ENCODE assay signal across 1 cellular context in the genomic region with DNA sequence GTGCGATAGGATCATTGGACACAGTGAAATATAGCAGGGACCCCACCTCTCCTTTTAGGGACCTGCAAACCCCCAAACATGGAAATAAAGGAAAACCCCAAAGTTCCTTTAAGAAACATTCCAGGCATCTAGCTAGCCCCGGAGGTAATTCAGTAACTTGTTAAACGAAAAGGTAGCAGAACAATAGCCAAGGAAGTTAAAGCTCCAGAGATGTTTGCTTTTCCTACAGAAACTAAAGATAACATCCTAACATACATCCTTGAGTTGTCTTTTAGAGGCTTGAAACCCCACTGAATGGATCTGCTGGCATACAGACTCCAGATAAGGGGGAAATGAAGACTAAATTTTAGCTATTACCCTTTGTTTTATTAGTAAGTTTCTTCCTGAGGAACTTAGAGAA.
A peak's percentile ranks its signal among the peaks of the same experiment; 100 is the strongest.
TF ChIP-seq lines count a peak whose summit lies in the region.

No MANE protein-coding gene starts in this region.

TF ChIP-seq in GM23338, 12 proteins besides CTCF, POLR2A, EP300 and RAD21 (continued from another document):
- TF ChIP-seq, protein P1, sequence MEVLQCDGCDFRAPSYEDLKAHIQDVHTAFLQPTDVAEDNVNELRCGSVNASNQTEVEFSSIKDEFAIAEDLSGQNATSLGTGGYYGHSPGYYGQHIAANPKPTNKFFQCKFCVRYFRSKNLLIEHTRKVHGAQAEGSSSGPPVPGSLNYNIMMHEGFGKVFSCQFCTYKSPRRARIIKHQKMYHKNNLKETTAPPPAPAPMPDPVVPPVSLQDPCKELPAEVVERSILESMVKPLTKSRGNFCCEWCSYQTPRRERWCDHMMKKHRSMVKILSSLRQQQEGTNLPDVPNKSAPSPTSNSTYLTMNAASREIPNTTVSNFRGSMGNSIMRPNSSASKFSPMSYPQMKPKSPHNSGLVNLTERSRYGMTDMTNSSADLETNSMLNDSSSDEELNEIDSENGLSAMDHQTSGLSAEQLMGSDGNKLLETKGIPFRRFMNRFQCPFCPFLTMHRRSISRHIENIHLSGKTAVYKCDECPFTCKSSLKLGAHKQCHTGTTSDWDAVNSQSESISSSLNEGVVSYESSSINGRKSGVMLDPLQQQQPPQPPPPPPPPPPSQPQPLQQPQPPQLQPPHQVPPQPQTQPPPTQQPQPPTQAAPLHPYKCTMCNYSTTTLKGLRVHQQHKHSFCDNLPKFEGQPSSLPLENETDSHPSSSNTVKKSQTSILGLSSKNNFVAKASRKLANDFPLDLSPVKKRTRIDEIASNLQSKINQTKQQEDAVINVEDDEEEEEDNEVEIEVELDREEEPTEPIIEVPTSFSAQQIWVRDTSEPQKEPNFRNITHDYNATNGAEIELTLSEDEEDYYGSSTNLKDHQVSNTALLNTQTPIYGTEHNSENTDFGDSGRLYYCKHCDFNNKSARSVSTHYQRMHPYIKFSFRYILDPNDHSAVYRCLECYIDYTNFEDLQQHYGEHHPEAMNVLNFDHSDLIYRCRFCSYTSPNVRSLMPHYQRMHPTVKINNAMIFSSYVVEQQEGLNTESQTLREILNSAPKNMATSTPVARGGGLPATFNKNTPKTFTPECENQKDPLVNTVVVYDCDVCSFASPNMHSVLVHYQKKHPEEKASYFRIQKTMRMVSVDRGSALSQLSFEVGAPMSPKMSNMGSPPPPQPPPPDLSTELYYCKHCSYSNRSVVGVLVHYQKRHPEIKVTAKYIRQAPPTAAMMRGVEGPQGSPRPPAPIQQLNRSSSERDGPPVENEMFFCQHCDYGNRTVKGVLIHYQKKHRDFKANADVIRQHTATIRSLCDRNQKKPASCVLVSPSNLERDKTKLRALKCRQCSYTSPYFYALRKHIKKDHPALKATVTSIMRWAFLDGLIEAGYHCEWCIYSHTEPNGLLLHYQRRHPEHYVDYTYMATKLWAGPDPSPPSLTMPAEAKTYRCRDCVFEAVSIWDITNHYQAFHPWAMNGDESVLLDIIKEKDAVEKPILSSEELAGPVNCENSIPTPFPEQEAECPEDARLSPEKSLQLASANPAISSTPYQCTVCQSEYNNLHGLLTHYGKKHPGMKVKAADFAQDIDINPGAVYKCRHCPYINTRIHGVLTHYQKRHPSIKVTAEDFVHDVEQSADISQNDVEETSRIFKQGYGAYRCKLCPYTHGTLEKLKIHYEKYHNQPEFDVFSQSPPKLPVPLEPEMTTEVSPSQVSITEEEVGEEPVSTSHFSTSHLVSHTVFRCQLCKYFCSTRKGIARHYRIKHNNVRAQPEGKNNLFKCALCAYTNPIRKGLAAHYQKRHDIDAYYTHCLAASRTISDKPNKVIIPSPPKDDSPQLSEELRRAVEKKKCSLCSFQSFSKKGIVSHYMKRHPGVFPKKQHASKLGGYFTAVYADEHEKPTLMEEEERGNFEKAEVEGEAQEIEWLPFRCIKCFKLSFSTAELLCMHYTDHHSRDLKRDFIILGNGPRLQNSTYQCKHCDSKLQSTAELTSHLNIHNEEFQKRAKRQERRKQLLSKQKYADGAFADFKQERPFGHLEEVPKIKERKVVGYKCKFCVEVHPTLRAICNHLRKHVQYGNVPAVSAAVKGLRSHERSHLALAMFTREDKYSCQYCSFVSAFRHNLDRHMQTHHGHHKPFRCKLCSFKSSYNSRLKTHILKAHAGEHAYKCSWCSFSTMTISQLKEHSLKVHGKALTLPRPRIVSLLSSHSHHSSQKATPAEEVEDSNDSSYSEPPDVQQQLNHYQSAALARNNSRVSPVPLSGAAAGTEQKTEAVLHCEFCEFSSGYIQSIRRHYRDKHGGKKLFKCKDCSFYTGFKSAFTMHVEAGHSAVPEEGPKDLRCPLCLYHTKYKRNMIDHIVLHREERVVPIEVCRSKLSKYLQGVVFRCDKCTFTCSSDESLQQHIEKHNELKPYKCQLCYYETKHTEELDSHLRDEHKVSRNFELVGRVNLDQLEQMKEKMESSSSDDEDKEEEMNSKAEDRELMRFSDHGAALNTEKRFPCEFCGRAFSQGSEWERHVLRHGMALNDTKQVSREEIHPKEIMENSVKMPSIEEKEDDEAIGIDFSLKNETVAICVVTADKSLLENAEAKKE (CRISPR knock-in tag; IDR thresholded peaks at IDR 0.05), result peak; percentile 57; the same call in 1 of the 2 replicates
- TF ChIP-seq POLR2AphosphoS5 (IDR thresholded peaks at IDR 0.05; ENCODE audit: low read depth) (peak; percentile 37; the same call in 1 of the 2 replicates), NANOG (IDR thresholded peaks at IDR 0.05; ENCODE audit: borderline replicate concordance) (peak; percentile 64; the same call in 1 of the 2 replicates)
TF ChIP-seq in GM23338: peak in this region for 3.
